In the genomic region with DNA sequence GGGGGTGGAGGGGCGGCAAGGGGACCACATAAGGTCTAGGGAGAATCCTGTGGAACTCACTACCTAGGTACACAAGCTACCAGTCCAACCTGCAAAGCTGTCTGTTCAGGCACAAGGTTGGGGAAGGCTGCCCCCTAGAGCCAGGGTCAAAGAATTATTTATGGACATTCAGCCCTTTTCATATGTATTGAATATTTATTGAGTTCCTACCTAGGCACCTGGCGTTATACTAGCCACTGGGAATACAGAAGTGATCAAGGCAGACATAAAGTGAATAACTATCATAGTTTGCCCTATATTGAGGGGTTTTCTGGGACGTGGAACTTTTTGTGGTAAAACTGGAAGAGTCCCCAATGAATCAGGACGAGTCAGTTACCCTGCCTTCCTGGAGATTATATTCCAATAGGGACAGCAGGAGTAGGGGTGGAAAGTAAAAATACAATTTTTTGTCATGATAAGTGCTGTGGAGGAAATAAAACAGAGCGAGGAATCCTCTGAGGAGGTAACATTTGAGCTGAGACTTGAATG, we compare ENCODE assay signal across 9 cellular contexts. TPM values are rescaled to one million over a fixed set of nuclear protein-coding genes. Genes with fewer than 3 reads are reported as not detected.
DNase-seq lines count a peak whose midpoint lies in the region; ATAC-seq and TF ChIP-seq lines count a peak whose summit lies in the region.
"Had no signal": no experiment of that assay in that cellular context is flagged by ENCODE, and none has a peak within 500 bp of the region (broad histone marks: within the 10 kb centered on the region; RNA-seq: fewer than 3 reads in every experiment).

No MANE protein-coding gene starts in this region.

- H3K27ac ChIP-seq in HEK293 (ENCODE audit: extremely low read depth, low read depth, low read length) (no peak overlapping the region), PC-9 (no peak overlapping the region)

- CTCF ChIA-PET in HEK293 (lab: Yijun Ruan, JAX) (interaction anchor here (0.8 to 19.6 kb wide), 18 partner anchors 11 to 118 kb away, joined by 3 to 784 read pairs (median 6); partner anchors contain the start of genes ENDOU, RAPGEF3 and RPAP3), PC-9 (lab: Charles Lee) (interaction anchor here (0.7 to 3.0 kb wide), 8 partner anchors 9 to 70 kb away, joined by 3 to 29 read pairs (median 6); partner anchors contain the start of gene ENDOU)

- H3K36me3 ChIP-seq in HEK293 (ENCODE audit: control insufficient read depth in 2 of 2, insufficient read depth in 1 of 2, low read length in 2 of 2) (no peaks in the 10 kb centered on the region), PC-9 (ENCODE audit: low read depth) (no peaks in the 10 kb centered on the region)

- no peaks in the 10 kb centered on the region for H3K27me3 ChIP-seq in PC-9 (ENCODE audit: insufficient read depth, low read depth)

- ATAC-seq in activated T-helper 17 cell treated with anti-CD3 and anti-CD28 coated beads, Interleukin-2, amount 50 U/mL, for 72 hours (replicated peaks) = peak; percentile 87

- 47 to 56% methylated on average over 5 of the region's 5 CpGs for WGBS in lower leg skin, 2 donors

- no peaks in the 10 kb centered on the region for H3K36me3 Mint-ChIP-seq in activated T-helper 17 cell treated with anti-CD3 and anti-CD28 coated beads, Interleukin-2, amount 50 U/mL, for 72 hours (ENCODE audit: low read depth)

- H3K4me1 Mint-ChIP-seq in activated T-helper 17 cell treated with anti-CD3 and anti-CD28 coated beads, Interleukin-2, amount 50 U/mL, for 72 hours = no peaks in the 10 kb centered on the region

- H3K4me1 ChIP-seq in HEK293 (ENCODE audit: control insufficient read depth, insufficient read depth, low read length) (no peaks in the 10 kb centered on the region; the same call in 1 of the 2 replicates), PC-9 (replicated peaks; ENCODE audit: insufficient read depth) (peaks cover 70% of the 10 kb centered on the region)

- BruUV-seq in PC-9 (replicated peaks; lab: Mats Ljungman, UMichigan) = no TSS peak

- H3K4me3 Mint-ChIP-seq in activated T-helper 17 cell treated with anti-CD3 and anti-CD28 coated beads, Interleukin-2, amount 50 U/mL, for 72 hours = no peak overlapping the region

- peaks cover 43% of the 10 kb centered on the region for H3F3A ChIP-seq in PC-9 (ENCODE audit: insufficient read depth, low read depth)

- H3K27me3 Mint-ChIP-seq in activated T-helper 17 cell treated with anti-CD3 and anti-CD28 coated beads, Interleukin-2, amount 50 U/mL, for 72 hours = no peaks in the 10 kb centered on the region

- H3K79me2 ChIP-seq in PC-9 (ENCODE audit: low read depth) = no peaks in the 10 kb centered on the region

- TF ChIP-seq POLR2A in lower leg skin (IDR thresholded peaks at IDR 0.05) = no peak

- intact Hi-C loops in PC-9 (cut with micrococcal nuclease; ENCODE audit: unreplicated experiment) = loop anchor here (1.0 kb wide), 1 partner anchor 23 kb away; no protein-coding TSS in a partner anchor
- intact Hi-C loops in lower leg skin (cut with DNase I; ENCODE audit: low total_unique reads) = no loop called here

- TF ChIP-seq CTCF in HEK293 (tag by site-specific recombination; IDR thresholded peaks at IDR 0.05) (0 out of 2 replicates have a peak, but pooled peaks have one; percentile 18), PC-9 (conservative IDR thresholded peaks at IDR 0.05) (peak; percentile 72), lower leg skin (IDR thresholded peaks at IDR 0.05) (no peak)

- H3K9me2 ChIP-seq in PC-9 (ENCODE audit: insufficient read depth) = no peaks in the 10 kb centered on the region

- H3K4me3 ChIP-seq in HEK293 (ENCODE audit: low read depth, low read length) = no peak overlapping the region
- H3K4me3 ChIP-seq in PC-9 = no peak overlapping the region
- no peak overlapping the region for H3K4me3 ChIP-seq in lower leg skin (ENCODE audit: low read depth, poor library complexity, severe bottlenecking)

- H3K9me3 ChIP-seq in HEK293 (ENCODE audit: control insufficient read depth, insufficient read depth, low read depth, low read length) (no peaks in the 10 kb centered on the region), PC-9 (ENCODE audit: insufficient read depth, low read depth) (no peaks in the 10 kb centered on the region)

- no peak overlapping the region for H3K27ac Mint-ChIP-seq in activated T-helper 17 cell treated with anti-CD3 and anti-CD28 coated beads, Interleukin-2, amount 50 U/mL, for 72 hours

- no peak overlapping the region for H2AFZ ChIP-seq in PC-9

- no peaks in the 10 kb centered on the region for H3K9me3 Mint-ChIP-seq in activated T-helper 17 cell treated with anti-CD3 and anti-CD28 coated beads, Interleukin-2, amount 50 U/mL, for 72 hours

- DNase-seq in COLO668 (lab: John Stamatoyannopoulos, UW; ENCODE audit: unreplicated experiment) (peak; percentile 52), PC-9 (peak in 1 of 2 experiments; percentile 55), glomerular visceral epithelial cell (ENCODE audit: extremely low spot score) (peak; percentile 48), lower leg skin (ENCODE audit: low spot score in 2 of 2) (no peak), NCI-H446 treated with DMSO at 0.1 percent for 48 hours (lab: John Stamatoyannopoulos, UW) (no peak)
- peak; percentile 53 to 69 (median 66) for DNase-seq in stimulated activated CD4-positive, alpha-beta T cell treated with anti-CD3 and anti-CD28 coated beads, Interleukin-12 subunit alpha, Interleukin-12 subunit beta, amount 100 ng/mL, for 48 hours (ENCODE audit: low read depth in 2 of 3, low spot score in 1 of 3)

- H4K20me1 ChIP-seq in PC-9 (ENCODE audit: insufficient read depth) = no peaks in the 10 kb centered on the region

- POLR2A ChIA-PET in HEK293 (lab: Yijun Ruan, JAX) (interaction anchor here (0.6 to 3.7 kb wide), 6 partner anchors 9 to 61 kb away, joined by 3 to 34 read pairs (median 4); partner anchors contain the start of gene RAPGEF3), PC-9 (lab: Charles Lee; ENCODE audit: unreplicated experiment) (interaction anchor here (0.5 to 0.6 kb wide), 4 partner anchors 12 to 1501 kb away, joined by 3 to 8 read pairs (median 5); no protein-coding TSS in a partner anchor)

- peak overlapping the region; percentile 43 for H3K4me2 ChIP-seq in PC-9

TF ChIP-seq in HEK293, 187 proteins besides CTCF, POLR2A, EP300 and RAD21:
- no peak for TF ChIP-seq ZNF350 (tag by site-specific recombination; IDR thresholded peaks at IDR 0.05)
- no peak for TF ChIP-seq YY1 (tag by site-specific recombination; IDR thresholded peaks at IDR 0.05)
- no peak for TF ChIP-seq ZNF248 (tag by site-specific recombination; IDR thresholded peaks at IDR 0.05)
- TF ChIP-seq, protein P1, sequence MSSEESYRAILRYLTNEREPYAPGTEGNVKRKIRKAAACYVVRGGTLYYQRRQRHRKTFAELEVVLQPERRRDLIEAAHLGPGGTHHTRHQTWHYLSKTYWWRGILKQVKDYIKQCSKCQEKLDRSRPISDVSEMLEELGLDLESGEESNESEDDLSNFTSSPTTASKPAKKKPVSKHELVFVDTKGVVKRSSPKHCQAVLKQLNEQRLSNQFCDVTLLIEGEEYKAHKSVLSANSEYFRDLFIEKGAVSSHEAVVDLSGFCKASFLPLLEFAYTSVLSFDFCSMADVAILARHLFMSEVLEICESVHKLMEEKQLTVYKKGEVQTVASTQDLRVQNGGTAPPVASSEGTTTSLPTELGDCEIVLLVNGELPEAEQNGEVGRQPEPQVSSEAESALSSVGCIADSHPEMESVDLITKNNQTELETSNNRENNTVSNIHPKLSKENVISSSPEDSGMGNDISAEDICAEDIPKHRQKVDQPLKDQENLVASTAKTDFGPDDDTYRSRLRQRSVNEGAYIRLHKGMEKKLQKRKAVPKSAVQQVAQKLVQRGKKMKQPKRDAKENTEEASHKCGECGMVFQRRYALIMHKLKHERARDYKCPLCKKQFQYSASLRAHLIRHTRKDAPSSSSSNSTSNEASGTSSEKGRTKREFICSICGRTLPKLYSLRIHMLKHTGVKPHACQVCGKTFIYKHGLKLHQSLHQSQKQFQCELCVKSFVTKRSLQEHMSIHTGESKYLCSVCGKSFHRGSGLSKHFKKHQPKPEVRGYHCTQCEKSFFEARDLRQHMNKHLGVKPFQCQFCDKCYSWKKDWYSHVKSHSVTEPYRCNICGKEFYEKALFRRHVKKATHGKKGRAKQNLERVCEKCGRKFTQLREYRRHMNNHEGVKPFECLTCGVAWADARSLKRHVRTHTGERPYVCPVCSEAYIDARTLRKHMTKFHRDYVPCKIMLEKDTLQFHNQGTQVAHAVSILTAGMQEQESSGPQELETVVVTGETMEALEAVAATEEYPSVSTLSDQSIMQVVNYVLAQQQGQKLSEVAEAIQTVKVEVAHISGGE (tag by site-specific recombination; conservative IDR thresholded peaks at IDR 0.05; ENCODE audit: low read depth) = no peak
- TF ChIP-seq ZNF157 (tag by site-specific recombination; IDR thresholded peaks at IDR 0.05) = no peak
- TF ChIP-seq ZFHX2 (tag by site-specific recombination; conservative IDR thresholded peaks at IDR 0.05) = no peak
- no peak for TF ChIP-seq ZNF660 (tag by site-specific recombination; IDR thresholded peaks at IDR 0.05)
- no peak for TF ChIP-seq ZNF596 (tag by site-specific recombination; IDR thresholded peaks at IDR 0.05)
- TF ChIP-seq, protein P2, sequence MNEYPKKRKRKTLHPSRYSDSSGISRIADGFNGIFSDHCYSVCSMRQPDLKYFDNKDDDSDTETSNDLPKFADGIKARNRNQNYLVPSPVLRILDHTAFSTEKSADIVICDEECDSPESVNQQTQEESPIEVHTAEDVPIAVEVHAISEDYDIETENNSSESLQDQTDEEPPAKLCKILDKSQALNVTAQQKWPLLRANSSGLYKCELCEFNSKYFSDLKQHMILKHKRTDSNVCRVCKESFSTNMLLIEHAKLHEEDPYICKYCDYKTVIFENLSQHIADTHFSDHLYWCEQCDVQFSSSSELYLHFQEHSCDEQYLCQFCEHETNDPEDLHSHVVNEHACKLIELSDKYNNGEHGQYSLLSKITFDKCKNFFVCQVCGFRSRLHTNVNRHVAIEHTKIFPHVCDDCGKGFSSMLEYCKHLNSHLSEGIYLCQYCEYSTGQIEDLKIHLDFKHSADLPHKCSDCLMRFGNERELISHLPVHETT (tag by site-specific recombination; IDR thresholded peaks at IDR 0.05) = no peak
TF ChIP-seq in HEK293: peak in this region for 0.

RNA-seq across cellular contexts. Expression of gene SLC48A1, which starts 5.8 kb away (rescaled TPM):
- total RNA-seq in PC-9 (2021) = 76.4 and 108 TPM in 2 replicates
- 1 to 10 TPM; 6.7 to 8.2 TPM for total RNA-seq in activated T-helper 17 cell treated with anti-CD3 and anti-CD28 coated beads, Interleukin-2, amount 50 U/mL, for 72 hours
- total RNA-seq in lower leg skin = 10 to 100 TPM; 28.2 to 51.7 (median 48.6) TPM

RNA-seq across cellular contexts. Expression of gene RAPGEF3, which starts 8.6 kb away (rescaled TPM):
- 4.1 and 5.7 TPM in 2 replicates for total RNA-seq in PC-9 (2021)
- total RNA-seq in activated T-helper 17 cell treated with anti-CD3 and anti-CD28 coated beads, Interleukin-2, amount 50 U/mL, for 72 hours = 1 to 10 TPM; 1.4 to 8.4 TPM
- total RNA-seq in lower leg skin = 10 to 100 TPM; 13.4 to 27.8 (median 18.9) TPM

RNA-seq across cellular contexts. Expression of gene ENDOU, which starts 42.0 kb away (rescaled TPM):
- total RNA-seq in PC-9 (2021) (0.25 and 0.39 TPM in 2 replicates), lower leg skin (10 to 100 TPM in 3 of 4 donors, 1 to 10 TPM in 1; 6.4 to 30.5 (median 17.8) TPM)
- under 1 TPM in 1 of 2 donors, not detected in 1; 0.16 TPM for total RNA-seq in activated T-helper 17 cell treated with anti-CD3 and anti-CD28 coated beads, Interleukin-2, amount 50 U/mL, for 72 hours
- total RNA-seq: HT1080 had no signal

RNA-seq across cellular contexts. Expression of gene HDAC7, which starts 52.4 kb away (rescaled TPM):
- total RNA-seq in PC-9 (2021) = 106 and 114 TPM in 2 replicates
- 100 to 1,000 TPM; 163 to 471 TPM for total RNA-seq in activated T-helper 17 cell treated with anti-CD3 and anti-CD28 coated beads, Interleukin-2, amount 50 U/mL, for 72 hours
- total RNA-seq in lower leg skin = 100 to 1,000 TPM in 1 of 4 donors, 10 to 100 TPM in 3; 56.3 to 114 (median 63.5) TPM

Comparison
In these comparisons a context has a peak if more than half of its experiments do, and no peak if none do; other contexts are left out.
1. DNase-seq: peak in COLO668 (single experiment), glomerular visceral epithelial cell (single experiment) and stimulated activated CD4-positive, alpha-beta T cell treated with anti-CD3 and anti-CD28 coated beads, Interleukin-12 subunit alpha, Interleukin-12 subunit beta, amount 100 ng/mL, for 48 hours (3 of 3); none in lower leg skin (0 of 2) and NCI-H446 treated with DMSO at 0.1 percent for 48 hours (single experiment).
2. CTCF ChIP-seq: peak in HEK293 (single experiment) and PC-9 (single experiment); none in lower leg skin (0 of 3).